1 cellular context compared by ENCODE assay signal in the genomic region with DNA sequence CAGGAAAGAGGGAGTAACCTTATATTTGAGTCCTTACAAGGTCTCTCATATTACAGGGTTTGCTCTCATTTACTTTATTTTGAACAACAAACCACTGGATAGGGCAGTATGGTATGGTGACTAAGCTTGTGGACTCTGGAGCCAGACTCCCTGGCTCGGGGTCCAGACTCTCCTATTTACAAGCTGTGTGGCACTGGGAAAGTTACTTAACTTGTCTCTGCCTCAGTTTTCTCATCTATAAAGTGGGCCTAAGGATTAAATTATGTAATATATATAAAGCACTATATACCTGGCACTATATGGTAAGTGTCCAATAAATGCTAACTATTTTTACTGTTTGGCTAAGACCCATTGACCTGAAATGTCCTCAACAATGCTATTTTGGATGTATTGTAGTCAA.
TF ChIP-seq lines count a peak whose summit lies in the region.

No MANE protein-coding gene starts in this region.

TF ChIP-seq in K562, 482 proteins besides CTCF, POLR2A, EP300 and RAD21:
- TF ChIP-seq ARHGAP35 (IDR thresholded peaks at IDR 0.05; ENCODE audit: partially characterized antibody): no peak
- no peak for TF ChIP-seq IRF2 (CRISPR knock-in tag; IDR thresholded peaks at IDR 0.05)
- peak; percentile 41; the same call in 1 of the 2 replicates for TF ChIP-seq HDAC2 (IDR thresholded peaks at IDR 0.05)
- peak; percentile 90 for TF ChIP-seq BCOR (IDR thresholded peaks at IDR 0.05)
- 0 out of 2 replicates have a peak, but pooled peaks have one; percentile 21 for TF ChIP-seq SMARCA5 (IDR thresholded peaks at IDR 0.05)
- peak; percentile 95 for TF ChIP-seq RBM25 (IDR thresholded peaks at IDR 0.05; ENCODE audit: low read depth, low read length, severe bottlenecking)
- TF ChIP-seq CHD4 (IDR thresholded peaks at IDR 0.05; ENCODE audit: insufficient read depth, insufficient replicate concordance, low read depth, low read length, poor library complexity, severe bottlenecking): peak; percentile 81
- peak; percentile 59 to 77 for TF ChIP-seq KDM1A (IDR thresholded peaks at IDR 0.05)
- peak in 1 of 2 experiments; percentile 67; a peak in 1 of 4 replicates for TF ChIP-seq RCOR1 (IDR thresholded peaks at IDR 0.05; ENCODE audit: borderline replicate concordance in 1 of 2, low read depth in 2 of 2, low read length in 2 of 2)
- TF ChIP-seq FOXJ2 (tag; IDR thresholded peaks at IDR 0.05): no peak
- peak; percentile 60; the same call in 1 of the 2 replicates for TF ChIP-seq ADNP (tag; IDR thresholded peaks at IDR 0.05)
- TF ChIP-seq CBX3 (IDR thresholded peaks at IDR 0.05; ENCODE audit: borderline replicate concordance in 1 of 2, low read length in 2 of 2): 0 out of 3 replicates have a peak, but pooled peaks of 1 of the 2 experiments have one; percentile 31
TF ChIP-seq in K562: peak in this region for 9.
